2 cellular contexts compared by ENCODE assay signal in genomic region chr6:29596381-29596900, GRCh38.
A peak's percentile ranks its signal among the peaks of the same experiment; 100 is the strongest.
TF ChIP-seq lines count a peak whose summit lies in the region.

No MANE protein-coding gene starts in this region.

TF ChIP-seq in HepG2, 621 proteins besides CTCF, POLR2A, EP300 and RAD21:
- no peak for TF ChIP-seq BRF2 (CRISPR knock-in tag; IDR thresholded peaks at IDR 0.05)
- no peak for TF ChIP-seq ZNF605 (CRISPR knock-in tag; IDR thresholded peaks at IDR 0.05)
- TF ChIP-seq ZBTB34 (CRISPR knock-in tag; IDR thresholded peaks at IDR 0.05): no peak
- no peak for TF ChIP-seq RBM39 (IDR thresholded peaks at IDR 0.05; ENCODE audit: low read depth, low read length, poor library complexity, severe bottlenecking)
- TF ChIP-seq MAFF (IDR thresholded peaks at IDR 0.05; ENCODE audit: low read depth, low read length): peak; percentile 29; the same call in 1 of the 2 replicates
- TF ChIP-seq RXRB (CRISPR knock-in tag; IDR thresholded peaks at IDR 0.05; ENCODE audit: borderline replicate concordance): no peak
- TF ChIP-seq MAFK (conservative IDR thresholded peaks at IDR 0.05 in 1 of 2, IDR thresholded peaks at IDR 0.05 in 1 of 2; ENCODE audit: low read length in 2 of 2): peak in 1 of 2 experiments; percentile 53; a peak in 2 of 4 replicates

TF ChIP-seq in K562, 482 proteins besides CTCF, POLR2A, EP300 and RAD21:
- TF ChIP-seq PBX2 (CRISPR knock-in tag; IDR thresholded peaks at IDR 0.05; ENCODE audit: low read depth): no peak
- TF ChIP-seq PBX2 (tag; conservative IDR thresholded peaks at IDR 0.05; ENCODE audit: low read depth): 0 out of 2 replicates have a peak, but pooled peaks have one; percentile 39
- no peak for TF ChIP-seq HOXB6 (CRISPR knock-in tag; IDR thresholded peaks at IDR 0.05; ENCODE audit: borderline replicate concordance)
- no peak for TF ChIP-seq TCF3 (CRISPR knock-in tag; IDR thresholded peaks at IDR 0.05)
- peak; percentile 37; the same call in 1 of the 2 replicates for TF ChIP-seq C11orf30 (IDR thresholded peaks at IDR 0.05; ENCODE audit: low read depth)
- no peak for TF ChIP-seq GTF2A2 (tag; IDR thresholded peaks at IDR 0.05)
- peak; percentile 62 for TF ChIP-seq PKNOX1 (IDR thresholded peaks at IDR 0.05)
- TF ChIP-seq OTX1 (CRISPR knock-in tag; IDR thresholded peaks at IDR 0.05): no peak
- no peak for TF ChIP-seq ZNF766 (CRISPR knock-in tag; conservative IDR thresholded peaks at IDR 0.05)
- no peak for TF ChIP-seq TAL1 (IDR thresholded peaks at IDR 0.05)
- TF ChIP-seq ZNF316 (IDR thresholded peaks at IDR 0.05): peak; percentile 51
- no peak for TF ChIP-seq PYGO2 (tag; IDR thresholded peaks at IDR 0.05)
- TF ChIP-seq NFRKB (IDR thresholded peaks at IDR 0.05; ENCODE audit: low read depth): no peak
- peak; percentile 42 for TF ChIP-seq MEIS2 (IDR thresholded peaks at IDR 0.05; ENCODE audit: partially characterized antibody)
- no peak for TF ChIP-seq ASH1L (IDR thresholded peaks at IDR 0.05; ENCODE audit: borderline replicate concordance, low read depth, partially characterized antibody)
- no peak for TF ChIP-seq THRAP3 (IDR thresholded peaks at IDR 0.05; ENCODE audit: borderline replicate concordance)
- TF ChIP-seq NBN (IDR thresholded peaks at IDR 0.05; ENCODE audit: low read depth): no peak
- TF ChIP-seq ZNF512 (tag; IDR thresholded peaks at IDR 0.05): no peak
